Comparison of ENCODE assay signal across 8 cellular contexts in genomic region chr10:61939575-61940301, GRCh38. TPM values are rescaled to one million over a fixed set of nuclear protein-coding genes. Genes with fewer than 3 reads are reported as not detected.
DNase-seq lines count a peak whose midpoint lies in the region; ATAC-seq, FAIRE-seq and TF ChIP-seq lines count a peak whose summit lies in the region.

No MANE protein-coding gene starts in this region.

- BruUV-seq in IMR-90 (replicated peaks; lab: Mats Ljungman, UMichigan) = no TSS peak
- no TSS peak for BruUV-seq in GM12878 (replicated peaks; lab: Mats Ljungman, UMichigan)

- no peak overlapping the region for H2AK9ac ChIP-seq in IMR-90 (replicated peaks; ENCODE audit: low read depth, low read length, poor library complexity)

- no peak for TF ChIP-seq RAD21 in IMR-90 (IDR thresholded peaks at IDR 0.05; ENCODE audit: low read length)
- no peak for TF ChIP-seq RAD21 in GM12878 (IDR thresholded peaks at IDR 0.05; ENCODE audit: insufficient read depth, low read depth, low read length)

- peaks cover 10% of the 10 kb centered on the region for H3K36me3 ChIP-seq in IMR-90 (ENCODE audit: control insufficient read depth, insufficient read depth, low read length)
- peaks cover 0 to 9% of the 10 kb centered on the region in 2 experiments; a peak in 1 of 4 replicates for H3K36me3 ChIP-seq in GM12878 (ENCODE audit: control insufficient read depth in 2 of 2, insufficient read depth in 2 of 2, low read length in 1 of 2)
- H3K36me3 ChIP-seq in muscle layer of duodenum (ENCODE audit: control insufficient read depth in 1 of 2, insufficient read depth in 2 of 2, low read length in 2 of 2) = peaks cover 0 to 6% of the 10 kb centered on the region in 2 donors
- no peaks in the 10 kb centered on the region for H3K36me3 ChIP-seq in neuronal stem cell (replicated peaks in 1 of 2; ENCODE audit: control insufficient read depth in 2 of 2, insufficient read depth in 2 of 2, low read length in 2 of 2)

- H3K9me1 ChIP-seq in IMR-90 (ENCODE audit: insufficient read depth, low read length) = peaks cover 7% of the 10 kb centered on the region

- peak overlapping the region; percentile 84 for H2BK120ac ChIP-seq in IMR-90 (ENCODE audit: low read depth, low read length)
- H2BK120ac ChIP-seq in neuronal stem cell (ENCODE audit: low read depth, low read length) = no peak overlapping the region

- H2AK5ac ChIP-seq in IMR-90 (ENCODE audit: low read depth, low read length) = peak overlapping the region; percentile 91
- H2AK5ac ChIP-seq in neuronal stem cell (ENCODE audit: low read depth, low read length) = no peak overlapping the region

- H3K79me2 ChIP-seq in GM12878 (ENCODE audit: control insufficient read depth, insufficient read depth, low read length) = peaks cover 50% of the 10 kb centered on the region

- peak overlapping the region; percentile 90 for H3K18ac ChIP-seq in IMR-90 (ENCODE audit: low read depth, low read length)
- no peak overlapping the region for H3K18ac ChIP-seq in neuronal stem cell (ENCODE audit: low read length)

- in situ Hi-C loops in IMR-90 (cut with MboI; ENCODE audit: low sequenced_read_pairs) = no loop called here
- in situ Hi-C loops in GM12878 (cut with MboI) = loop anchor here (5.0 kb wide), 1 partner anchor 37 kb away; the partner anchor contains the start of gene ARID5B

- FAIRE-seq in GM12878 (lab: Jason Lieb, UNC) = no peak

- H4K8ac ChIP-seq in IMR-90 (ENCODE audit: low read depth in 2 of 2, low read length in 2 of 2) (peak overlapping the region; percentile 36 to 75; a peak in 3 of 4 replicates), neuronal stem cell (ENCODE audit: low read depth, low read length) (no peak overlapping the region)

- H3K23ac ChIP-seq in IMR-90 (ENCODE audit: low read depth, low read length) (peak overlapping the region; percentile 31), neuronal stem cell (ENCODE audit: low read depth, low read length, poor library complexity) (no peak overlapping the region)

- DNase-seq in AG10803 (ENCODE audit: low read depth) (peak; percentile 78), IMR-90 (peak; percentile 90), GM12878 (ENCODE audit: low read depth, low spot score) (no peak), NCI-H1105 (lab: John Stamatoyannopoulos, UW) (no peak), neuronal stem cell (ENCODE audit: low spot score) (no peak)

- H3K14ac ChIP-seq in IMR-90 (replicated peaks; ENCODE audit: low read depth, low read length) = peak overlapping the region; percentile 82
- no peak overlapping the region for H3K14ac ChIP-seq in neuronal stem cell (ENCODE audit: low read length)

- SMC1A ChIA-PET in GM12878 (lab: Charles Lee; ENCODE audit: uncharacterized antibody, unreplicated experiment) = interaction anchor here (0.7 to 1.6 kb wide), 8 partner anchors 9 to 99 kb away, joined by 3 to 7 read pairs (median 4); partner anchors contain the start of gene ARID5B

- H3K27ac ChIP-seq in IMR-90 (ENCODE audit: insufficient read depth, low read length) (peak overlapping the region; percentile 97), GM12878 (ENCODE audit: control insufficient read depth, insufficient read depth) (peak overlapping the region; percentile 78), muscle layer of duodenum (ENCODE audit: low read length) (peak overlapping the region; percentile 85), neuronal stem cell (replicated peaks; ENCODE audit: low read length) (no peak overlapping the region)

- H3K56ac ChIP-seq in IMR-90 (ENCODE audit: extremely low read depth, insufficient read depth, low read length) = peak overlapping the region; percentile 57; the same call in 1 of the 2 replicates

- dilution Hi-C loops in IMR-90 (cut with HindIII; ENCODE audit: low sequenced_read_pairs, unreplicated experiment) = no loop called here

- no peaks in the 10 kb centered on the region for H3K9me3 ChIP-seq in IMR-90 (ENCODE audit: control insufficient read depth, insufficient read depth, low read length)
- no peaks in the 10 kb centered on the region for H3K9me3 ChIP-seq in GM12878 (replicated peaks; ENCODE audit: control insufficient read depth, insufficient read depth, low read length)
- no peaks in the 10 kb centered on the region for H3K9me3 ChIP-seq in muscle layer of duodenum (ENCODE audit: control insufficient read depth in 1 of 2, low read length in 2 of 2)
- H3K9me3 ChIP-seq in neuronal stem cell (replicated peaks in 1 of 2; ENCODE audit: control insufficient read depth in 2 of 2, insufficient read depth in 1 of 2, low read depth in 1 of 2, low read length in 2 of 2) = no peaks in the 10 kb centered on the region

- H2BK20ac ChIP-seq in IMR-90 (ENCODE audit: low read depth, low read length) = peak overlapping the region; percentile 63

- H3K4me3 ChIP-seq in AG10803 (ENCODE audit: low read length) (no peak overlapping the region), IMR-90 (ENCODE audit: insufficient read depth, low read depth, low read length) (no peak overlapping the region), GM12878 (peak overlapping the region; percentile 18; the same call in 1 of the 2 replicates), muscle layer of duodenum (ENCODE audit: low read depth in 1 of 2, low read length in 2 of 2) (no peak overlapping the region), neuronal stem cell (ENCODE audit: low read length in 2 of 2) (no peak overlapping the region)

- H2AFZ ChIP-seq in IMR-90 (replicated peaks; ENCODE audit: low read length, poor library complexity) (no peak overlapping the region), GM12878 (ENCODE audit: control insufficient read depth, low read depth, low read length) (peak overlapping the region; percentile 52), neuronal stem cell (ENCODE audit: low read length) (no peak overlapping the region)

- intact Hi-C loops in IMR-90 (cut with micrococcal nuclease) (loop anchor here (2.0 kb wide), 2 partner anchors 37 to 109 kb away; no protein-coding TSS in a partner anchor), GM12878 (cut with micrococcal nuclease; ENCODE audit: unreplicated experiment) (loop anchor here (5.0 kb wide), 1 partner anchor 108 kb away; no protein-coding TSS in a partner anchor)

- RAD21 ChIA-PET in GM12878 (lab: Charles Lee; ENCODE audit: unreplicated experiment) = interaction anchor here (1.0 to 9.0 kb wide), 5 partner anchors 35 to 106 kb away, joined by 3 to 68 read pairs (median 3); partner anchors contain the start of gene ARID5B

- TF ChIP-seq EP300 in GM12878 (IDR thresholded peaks at IDR 0.05; ENCODE audit: borderline replicate concordance in 1 of 2, control insufficient read depth in 1 of 2, low read depth in 2 of 2, low read length in 2 of 2) = 0 out of 4 replicates have a peak, but pooled peaks of 1 of the 2 experiments have one; percentile 26

- H4K91ac ChIP-seq in IMR-90 (ENCODE audit: insufficient read depth, low read depth, low read length) (peak overlapping the region; percentile 82), neuronal stem cell (ENCODE audit: low read depth, low read length, poor library complexity) (no peak overlapping the region)

- POLR2A ChIA-PET in IMR-90 (lab: Charles Lee; ENCODE audit: unreplicated experiment) (interaction anchor here (0.5 to 0.7 kb wide), 2 partner anchors 109 to 1857 kb away, joined by 3 to 4 read pairs; no protein-coding TSS in a partner anchor), GM12878 (lab: Charles Lee) (interaction anchor here (0.6 to 2.8 kb wide), 2 partner anchors 9 to 805 kb away, joined by 3 to 16 read pairs; no protein-coding TSS in a partner anchor)

- H3K79me1 ChIP-seq in IMR-90 (ENCODE audit: low read depth in 1 of 2, low read length in 2 of 2) (peaks cover 20 to 64% of the 10 kb centered on the region in 2 experiments), neuronal stem cell (ENCODE audit: low read depth, low read length) (no peaks in the 10 kb centered on the region)

- H2BK15ac ChIP-seq in IMR-90 (ENCODE audit: low read depth, low read length) (peak overlapping the region; percentile 78), neuronal stem cell (ENCODE audit: low read length) (no peak overlapping the region)

- WGBS in IMR-90 (ENCODE audit: extremely low coverage in 2 of 2, insufficient read length in 1 of 2), 2 experiments = 60% methylated on average over 1 of the region's 3 CpGs; no CpG with 5 or more reads in 1 of the 2 experiments
- 16% methylated on average over 3 of the region's 3 CpGs for WGBS in GM12878 (ENCODE audit: insufficient coverage, insufficient replicate concordance, low lambda C conversion rate, missing lambda C conversion rate)
- no CpG with 5 or more reads among the region's 3 CpGs for WGBS in neuronal stem cell (ENCODE audit: extremely low coverage in 2 of 2, insufficient read length in 2 of 2, insufficient replicate concordance in 1 of 2), 2 donors

- CTCF ChIA-PET in IMR-90 (lab: Yijun Ruan, JAX) = interaction anchor here (1.3 kb wide), 1 partner anchor 36 kb away, joined by 4 read pairs; no protein-coding TSS in a partner anchor
- CTCF ChIA-PET in GM12878 (lab: Yijun Ruan, JAX) = interaction anchor here (0.7 to 1.2 kb wide), 4 partner anchors 34 to 43 kb away, joined by 3 to 5 read pairs (median 4); partner anchors contain the start of gene ARID5B

- H4K20me1 ChIP-seq in IMR-90 (ENCODE audit: insufficient read depth, low read length) (peaks cover 15% of the 10 kb centered on the region; the same call in 1 of the 2 replicates), GM12878 (ENCODE audit: control insufficient read depth, insufficient read depth) (no peaks in the 10 kb centered on the region)

- TF ChIP-seq CTCF in AG10803 (conservative IDR thresholded peaks at IDR 0.05; ENCODE audit: low read length) (no peak), IMR-90 (conservative IDR thresholded peaks at IDR 0.05; ENCODE audit: low read depth, low read length) (no peak), GM12878 (IDR thresholded peaks at IDR 0.05 in 2 of 3, conservative IDR thresholded peaks at IDR 0.05 in 1 of 3; ENCODE audit: control insufficient read depth in 2 of 3, extremely low read depth in 1 of 3, insufficient read depth in 1 of 3, low read depth in 3 of 3, low read length in 3 of 3) (no peak)

- peak overlapping the region; percentile 85 for H2BK5ac ChIP-seq in IMR-90 (ENCODE audit: low read depth, low read length, poor library complexity, severe bottlenecking)
- no peak overlapping the region for H2BK5ac ChIP-seq in neuronal stem cell (ENCODE audit: low read length)

- H3K27me3 ChIP-seq in IMR-90 (ENCODE audit: control insufficient read depth, insufficient read depth, low read length) = no peaks in the 10 kb centered on the region
- no peaks in the 10 kb centered on the region for H3K27me3 ChIP-seq in GM12878 (replicated peaks in 1 of 2; ENCODE audit: control insufficient read depth in 2 of 2, insufficient read depth in 2 of 2, low read length in 1 of 2)
- no peaks in the 10 kb centered on the region for H3K27me3 ChIP-seq in muscle layer of duodenum (ENCODE audit: low read depth, low read length)
- H3K27me3 ChIP-seq in neuronal stem cell (ENCODE audit: control insufficient read depth in 3 of 3, insufficient read depth in 3 of 3, low read depth in 1 of 3, low read length in 3 of 3) = no peaks in the 10 kb centered on the region

- H3K4me1 ChIP-seq in IMR-90 (ENCODE audit: control insufficient read depth, insufficient read depth, low read length) (peaks cover 22% of the 10 kb centered on the region), GM12878 (ENCODE audit: control insufficient read depth, insufficient read depth, low read length) (peaks cover 56% of the 10 kb centered on the region), muscle layer of duodenum (ENCODE audit: control insufficient read depth in 1 of 2, insufficient read depth in 2 of 2, low read length in 2 of 2) (peaks cover 10 to 31% of the 10 kb centered on the region in 2 donors), neuronal stem cell (ENCODE audit: control insufficient read depth in 2 of 2, insufficient read depth in 1 of 2, low read depth in 1 of 2, low read length in 2 of 2) (peaks cover 0 to 36% of the 10 kb centered on the region in 2 donors)

- TF ChIP-seq POLR2A in IMR-90 (IDR thresholded peaks at IDR 0.05; ENCODE audit: low read depth, low read length) = no peak
- TF ChIP-seq POLR2A in GM12878 (IDR thresholded peaks at IDR 0.05; ENCODE audit: low read depth, low read length) = no peak

- H3K4me2 ChIP-seq in IMR-90 (ENCODE audit: low read depth, low read length) (peak overlapping the region; percentile 92), GM12878 (ENCODE audit: control insufficient read depth, insufficient read depth) (peak overlapping the region; percentile 78), neuronal stem cell (ENCODE audit: insufficient read depth, low read length, poor library complexity, severe bottlenecking) (no peak overlapping the region)

- H4K5ac ChIP-seq in IMR-90 (ENCODE audit: low read depth, low read length) = peak overlapping the region; percentile 89

- H2BK12ac ChIP-seq in neuronal stem cell (ENCODE audit: low read length) = no peak overlapping the region

- H3K4ac ChIP-seq in IMR-90 (ENCODE audit: low read depth, low read length) (peak overlapping the region; percentile 66), neuronal stem cell (ENCODE audit: low read length) (no peak overlapping the region)

- no peak overlapping the region for H3K9ac ChIP-seq in IMR-90 (ENCODE audit: low read depth, low read length)
- H3K9ac ChIP-seq in GM12878 (ENCODE audit: control insufficient read depth, insufficient read depth, low read length) = peak overlapping the region; percentile 32; the same call in 1 of the 2 replicates
- H3K9ac ChIP-seq in neuronal stem cell (ENCODE audit: low read depth, low read length, poor library complexity) = no peak overlapping the region

- ATAC-seq in IMR-90 (ENCODE audit: low read depth) (peak; percentile 56), GM12878 (0 out of 3 replicates have a peak, but pooled peaks have one; percentile 14), GM18868 (IDR thresholded peaks at IDR 0.05; ENCODE audit: unreplicated experiment) (no peak), HG02798 (IDR thresholded peaks at IDR 0.05; ENCODE audit: poor library complexity, unreplicated experiment) (no peak)

RNA-seq across cellular contexts. Expression of gene ARID5B, which starts 38.2 kb away (rescaled TPM):
- total RNA-seq in IMR-90 (2012; rRNA removed) = 125 and 140 TPM in 2 replicates
- 41.0 and 43.7 TPM in 2 replicates for polyA plus RNA-seq in IMR-90 (2012; rRNA removed)
- 13.5 and 19.6 TPM in 2 replicates for polyA plus RNA-seq in IMR-90 (2012; cell fraction: cytosol; rRNA removed)
- 21.1 and 46.7 TPM in 2 replicates for polyA plus RNA-seq in IMR-90 (2012; cell fraction: nucleus; rRNA removed; ENCODE audit: low replicate concordance)
- total RNA-seq in GM12878 (2013; cell fraction: nucleolus; rRNA removed) = 7.5 and 9.3 TPM in 2 replicates
- 5.8 and 6.9 TPM in 2 replicates for total RNA-seq in GM12878 (2014; rRNA removed)
- 6.4 and 7.1 TPM in 2 replicates for total RNA-seq in GM12878 (2014; rRNA removed; fragmentation: Illumina TruSeq; extraction: Trizol)
- 7.4 and 7.5 TPM in 2 replicates for total RNA-seq in GM12878 (2021)
- 6.7 TPM for polyA plus RNA-seq in GM12878 (2011; ENCODE audit: low read depth)
- 2.4 and 2.8 TPM in 2 replicates for polyA plus RNA-seq in GM12878 (2011; rRNA removed)
- 2.0 and 2.3 TPM in 2 replicates for polyA plus RNA-seq in GM12878 (2011; cell fraction: cytosol; rRNA removed)
- polyA plus RNA-seq in GM12878 (2011; cell fraction: nucleus; rRNA removed) = 3.7 and 5.0 TPM in 2 replicates
- 11.6 and 12.8 TPM in 2 replicates for polyA plus RNA-seq in GM12878 (2012)
- 3.7 and 4.1 TPM in 2 replicates for polyA plus RNA-seq in GM12878 (2014; fragmentation: Illumina TruSeq; extraction: Trizol)
- polyA plus RNA-seq in GM12878 (2014; fragmentation: Nextera tagmentation; extraction: Ambion mirVana) = 1 to 10 TPM; 3.4 to 8.5 TPM
- polyA plus RNA-seq in GM12878 (2014; rRNA removed) = 2.7 and 3.2 TPM in 2 replicates
- polyA plus RNA-seq in GM12878 (2016; fragmentation: Nextera tagmentation; extraction: Ambion mirVana) = 1 to 10 TPM; 6.7 to 7.1 TPM
- polyA minus RNA-seq in GM12878 (2011; rRNA and poly(A)+ RNA removed) = 14.8 and 17.5 TPM in 2 replicates
- polyA minus RNA-seq in GM12878 (2011; cell fraction: cytosol; rRNA and poly(A)+ RNA removed) = 2.5 and 3.7 TPM in 2 replicates
- 16.8 and 33.0 TPM in 2 replicates for polyA minus RNA-seq in GM12878 (2011; cell fraction: nucleus; rRNA and poly(A)+ RNA removed)
- 1.8 TPM for polyA plus RNA-seq in neuronal stem cell (2013, experiment 1 of 2)
- polyA plus RNA-seq in neuronal stem cell (2013, experiment 2 of 2) = 1.8 TPM

Comparison
In these comparisons a context has a peak if more than half of its experiments do, and no peak if none do; other contexts are left out.
1. DNase-seq: peak in AG10803 (single experiment) and IMR-90 (single experiment); none in GM12878 (single experiment), NCI-H1105 (single experiment) and neuronal stem cell (single experiment).
2. ATAC-seq: peak in IMR-90 (single experiment) and GM12878 (single experiment); none in GM18868 (single experiment) and HG02798 (single experiment).
3. RNA of gene ARID5B, which starts 38.2 kb away (total RNA-seq): 125 to 140 TPM in IMR-90; 5.8 to 9.3 TPM in GM12878; every median in the first group is over 10 times any median in the second.